Comparison of ENCODE assay signal across 11 cellular contexts in the genomic region with DNA sequence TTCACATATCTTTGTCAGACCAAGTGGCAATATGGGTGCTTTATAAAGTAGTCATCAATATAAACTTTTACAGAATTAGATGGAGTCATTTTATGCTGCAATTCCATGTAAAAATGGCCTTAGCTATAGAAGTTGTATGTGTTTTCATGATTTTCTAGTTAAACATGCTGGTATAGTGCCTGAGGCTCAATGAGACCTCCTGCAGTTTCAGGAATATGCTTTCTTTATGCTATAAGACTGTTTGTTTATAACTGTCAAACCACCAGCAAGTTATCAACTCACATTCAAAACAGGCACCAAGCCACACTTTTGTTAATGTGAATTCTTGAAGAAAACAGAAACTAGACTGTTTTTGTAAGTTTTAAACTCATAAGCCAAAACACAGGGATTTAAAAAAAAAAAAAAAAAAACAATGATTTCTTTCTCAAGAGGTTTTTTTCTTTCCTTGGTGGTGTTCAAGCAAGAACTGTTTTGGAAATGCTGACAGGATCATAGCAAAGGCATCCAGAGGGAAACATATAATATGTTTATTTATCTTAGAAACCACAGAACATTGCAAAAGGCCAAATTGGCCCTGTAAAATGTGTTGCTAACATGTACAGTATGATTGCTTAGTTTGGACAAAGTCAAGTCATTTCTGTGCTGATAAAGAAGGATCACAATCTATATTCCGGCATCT. TPM values are rescaled to one million over a fixed set of nuclear protein-coding genes. Genes with fewer than 3 reads are reported as not detected.
DNase-seq lines count a peak whose midpoint lies in the region; TF ChIP-seq lines count a peak whose summit lies in the region.
"Had no signal": no experiment of that assay in that cellular context is flagged by ENCODE, and none has a peak within 500 bp of the region (broad histone marks: within the 10 kb centered on the region; RNA-seq: fewer than 3 reads in every experiment).

No MANE protein-coding gene starts in this region.

- peak; percentile 75 for DNase-seq in AG04449 (ENCODE audit: low read depth, low spot score)
- peak; percentile 39 for DNase-seq in MG63
- DNase-seq in esophagus muscularis mucosa (ENCODE audit: extremely low spot score) = no peak
- no peak for DNase-seq in NCI-H187 treated with DMSO at 0.1 percent for 48 hours (lab: John Stamatoyannopoulos, UW)
- no peak for DNase-seq in nucleus accumbens (lab: John Stamatoyannopoulos, UW)
- DNase-seq in cortex of kidney (lab: John Stamatoyannopoulos, UW) = no peak
- DNase-seq in HUDEP-2 (lab: John Stamatoyannopoulos, UW; ENCODE audit: unreplicated experiment in 76 of 76) = no peak
- DNase-seq: activated CD8-positive, alpha-beta memory T cell treated with anti-CD3 and anti-CD28 coated beads, Interleukin-2, amount 50 U/mL, for 4 hours; glutamatergic neuron; naive thymus-derived CD4-positive, alpha-beta T cell had no signal

- no peak for TF ChIP-seq EP300 in esophagus muscularis mucosa (IDR thresholded peaks at IDR 0.05)

- CTCF ChIA-PET in AG04449 (lab: Yijun Ruan, JAX) = interaction anchor here (1.0 to 4.6 kb wide), 4 partner anchors 30 to 162 kb away, joined by 3 to 16 read pairs (median 4); no protein-coding TSS in a partner anchor

- H3K36me3 ChIP-seq in MG63 (peaks cover 6% of the 10 kb centered on the region), esophagus muscularis mucosa (no peaks in the 10 kb centered on the region), muscle layer of colon (ENCODE audit: insufficient read depth, low read length) (no peaks in the 10 kb centered on the region)

- H3K4me1 ChIP-seq in esophagus muscularis mucosa (peaks cover 0 to 50% (median 28%) of the 10 kb centered on the region in 4 donors), muscle layer of colon (ENCODE audit: insufficient read depth, low read length) (peaks cover 52% of the 10 kb centered on the region)

- intact Hi-C loops in esophagus muscularis mucosa (cut with DNase I) = no loop called here

- H3K9ac ChIP-seq in muscle layer of colon (ENCODE audit: low read length) = no peak overlapping the region

- TF ChIP-seq POLR2A in esophagus muscularis mucosa (IDR thresholded peaks at IDR 0.05; ENCODE audit: low read depth) = no peak

- WGBS in esophagus muscularis mucosa = 81% methylated on average over 1 of the region's 1 CpG

- H3K27me3 ChIP-seq in MG63 (no peaks in the 10 kb centered on the region), esophagus muscularis mucosa (no peaks in the 10 kb centered on the region), muscle layer of colon (ENCODE audit: control insufficient read depth in 1 of 2, insufficient read depth in 2 of 2, low read length in 2 of 2) (no peaks in the 10 kb centered on the region)

- TF ChIP-seq CTCF in AG04449 (IDR thresholded peaks at IDR 0.05; ENCODE audit: insufficient read depth, low read length, missing control alignments) (no peak), esophagus muscularis mucosa (IDR thresholded peaks at IDR 0.05) (no peak)

- peak overlapping the region; percentile 18 to 48 (median 29) for H3K27ac ChIP-seq in esophagus muscularis mucosa (replicated peaks in 1 of 4)
- H3K27ac ChIP-seq in muscle layer of colon (ENCODE audit: low read depth, low read length) = peak overlapping the region; percentile 19

- no peaks in the 10 kb centered on the region for H3K9me3 ChIP-seq in MG63
- no peaks in the 10 kb centered on the region for H3K9me3 ChIP-seq in esophagus muscularis mucosa
- no peaks in the 10 kb centered on the region for H3K9me3 ChIP-seq in muscle layer of colon (ENCODE audit: low read length)

- H3K4me3 ChIP-seq in AG04449 (ENCODE audit: low read depth, low read length) (no peak overlapping the region), MG63 (no peak overlapping the region), esophagus muscularis mucosa (no peak overlapping the region), muscle layer of colon (ENCODE audit: low read depth in 1 of 2, low read length in 2 of 2) (no peak overlapping the region)

- POLR2A ChIA-PET in AG04449 (lab: Yijun Ruan, JAX) = interaction anchor here (0.5 to 0.8 kb wide), 2 partner anchors 41 to 215 kb away, joined by 3 read pairs; no protein-coding TSS in a partner anchor

RNA-seq across cellular contexts. Expression of gene LUM, which starts 28.8 kb away (rescaled TPM):
- total RNA-seq in MG63 (2014; rRNA removed; shearing (Covaris generic); ENCODE audit: low replicate concordance) = 69.9 and 94.9 TPM in 2 replicates
- total RNA-seq in esophagus muscularis mucosa = 10 to 100 TPM; 36.6 to 83.5 (median 63.7) TPM

RNA-seq across cellular contexts. Expression of gene DCN, which starts 42.5 kb away (rescaled TPM):
- total RNA-seq in MG63 (2014; rRNA removed; shearing (Covaris generic); ENCODE audit: low replicate concordance) = 129 and 159 TPM in 2 replicates
- 1,000 to 10,000 TPM; 1,186 to 2,089 (median 1,762) TPM for total RNA-seq in esophagus muscularis mucosa

Comparison
In these comparisons a context has a peak if more than half of its experiments do, and no peak if none do; other contexts are left out.
1. DNase-seq: peak in AG04449 (single experiment) and MG63 (single experiment); none in esophagus muscularis mucosa (single experiment), NCI-H187 treated with DMSO at 0.1 percent for 48 hours (single experiment), nucleus accumbens (0 of 56), cortex of kidney (single experiment) and HUDEP-2 (0 of 76).